Comparison of ENCODE assay signal across 1 cellular context in the genomic region with DNA sequence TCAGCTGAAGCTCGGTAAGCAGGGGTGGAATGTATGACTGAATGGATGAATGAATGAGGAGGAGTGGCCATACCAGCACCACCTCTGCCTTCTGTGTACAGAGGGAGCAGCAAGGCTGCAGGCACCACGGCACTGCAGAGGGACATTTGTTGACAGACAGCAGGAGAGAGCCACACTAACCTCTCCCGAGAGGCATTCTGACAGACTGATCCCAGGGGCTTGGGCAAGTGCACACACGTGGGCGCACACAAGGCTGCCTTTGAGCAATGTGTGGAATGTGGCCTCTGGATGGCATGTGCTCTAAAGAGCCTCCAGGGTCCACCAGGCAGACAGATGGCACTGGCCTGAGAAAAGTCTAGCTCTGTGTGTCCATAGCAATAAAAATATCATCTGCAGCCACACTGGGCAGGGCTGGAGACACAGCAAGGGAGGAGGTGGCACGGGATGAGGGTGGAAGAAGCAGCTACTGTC.
TF ChIP-seq lines count a peak whose summit lies in the region.

No MANE protein-coding gene starts in this region.

TF ChIP-seq in HepG2, 621 proteins besides CTCF, POLR2A, EP300 and RAD21 (continued from another document and continues in another):
- TF ChIP-seq CSRNP2 (CRISPR knock-in tag; conservative IDR thresholded peaks at IDR 0.05; ENCODE audit: low read depth): no peak
- TF ChIP-seq MLX (CRISPR knock-in tag; IDR thresholded peaks at IDR 0.05): no peak
- TF ChIP-seq NBN (conservative IDR thresholded peaks at IDR 0.05): no peak
- TF ChIP-seq PHB2 (IDR thresholded peaks at IDR 0.05; ENCODE audit: partially characterized antibody): no peak
- TF ChIP-seq RXRB (CRISPR knock-in tag; IDR thresholded peaks at IDR 0.05; ENCODE audit: borderline replicate concordance): no peak
- no peak for TF ChIP-seq ZNF225 (CRISPR knock-in tag; IDR thresholded peaks at IDR 0.05)
- no peak for TF ChIP-seq ZNF468 (CRISPR knock-in tag; IDR thresholded peaks at IDR 0.05)
- no peak for TF ChIP-seq RFX1 (IDR thresholded peaks at IDR 0.05)
- no peak for TF ChIP-seq ZNF616 (CRISPR knock-in tag; IDR thresholded peaks at IDR 0.05; ENCODE audit: low read depth)
- no peak for TF ChIP-seq KLF9 (CRISPR knock-in tag; IDR thresholded peaks at IDR 0.05; ENCODE audit: low read depth)
- TF ChIP-seq SAP130 (CRISPR knock-in tag; IDR thresholded peaks at IDR 0.05; ENCODE audit: low read depth): peak; percentile 83
- no peak for TF ChIP-seq EED (CRISPR knock-in tag; IDR thresholded peaks at IDR 0.05)
- TF ChIP-seq YEATS2 (CRISPR knock-in tag; IDR thresholded peaks at IDR 0.05; ENCODE audit: borderline replicate concordance): no peak
- no peak for TF ChIP-seq THRA (CRISPR knock-in tag; IDR thresholded peaks at IDR 0.05; ENCODE audit: borderline replicate concordance)
- no peak for TF ChIP-seq ZNF274 (CRISPR knock-in tag; IDR thresholded peaks at IDR 0.05)
- TF ChIP-seq, protein P1, sequence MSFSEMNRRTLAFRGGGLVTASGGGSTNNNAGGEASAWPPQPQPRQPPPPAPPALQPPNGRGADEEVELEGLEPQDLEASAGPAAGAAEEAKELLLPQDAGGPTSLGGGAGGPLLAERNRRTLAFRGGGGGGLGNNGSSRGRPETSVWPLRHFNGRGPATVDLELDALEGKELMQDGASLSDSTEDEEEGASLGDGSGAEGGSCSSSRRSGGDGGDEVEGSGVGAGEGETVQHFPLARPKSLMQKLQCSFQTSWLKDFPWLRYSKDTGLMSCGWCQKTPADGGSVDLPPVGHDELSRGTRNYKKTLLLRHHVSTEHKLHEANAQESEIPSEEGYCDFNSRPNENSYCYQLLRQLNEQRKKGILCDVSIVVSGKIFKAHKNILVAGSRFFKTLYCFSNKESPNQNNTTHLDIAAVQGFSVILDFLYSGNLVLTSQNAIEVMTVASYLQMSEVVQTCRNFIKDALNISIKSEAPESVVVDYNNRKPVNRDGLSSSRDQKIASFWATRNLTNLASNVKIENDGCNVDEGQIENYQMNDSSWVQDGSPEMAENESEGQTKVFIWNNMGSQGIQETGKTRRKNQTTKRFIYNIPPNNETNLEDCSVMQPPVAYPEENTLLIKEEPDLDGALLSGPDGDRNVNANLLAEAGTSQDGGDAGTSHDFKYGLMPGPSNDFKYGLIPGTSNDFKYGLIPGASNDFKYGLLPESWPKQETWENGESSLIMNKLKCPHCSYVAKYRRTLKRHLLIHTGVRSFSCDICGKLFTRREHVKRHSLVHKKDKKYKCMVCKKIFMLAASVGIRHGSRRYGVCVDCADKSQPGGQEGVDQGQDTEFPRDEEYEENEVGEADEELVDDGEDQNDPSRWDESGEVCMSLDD (CRISPR knock-in tag; IDR thresholded peaks at IDR 0.05; ENCODE audit: borderline replicate concordance): no peak
- no peak for TF ChIP-seq ZFP36L1 (CRISPR knock-in tag; IDR thresholded peaks at IDR 0.05)
- TF ChIP-seq ZNF678 (CRISPR knock-in tag; IDR thresholded peaks at IDR 0.05): no peak
- no peak for TF ChIP-seq KDM6A (CRISPR knock-in tag; IDR thresholded peaks at IDR 0.05; ENCODE audit: low read depth)
- TF ChIP-seq BRD4 (CRISPR knock-in tag; IDR thresholded peaks at IDR 0.05): no peak
- no peak for TF ChIP-seq SYNCRIP (IDR thresholded peaks at IDR 0.05; ENCODE audit: insufficient read depth, low read depth, low read length)
- no peak for TF ChIP-seq ZNF34 (CRISPR knock-in tag; IDR thresholded peaks at IDR 0.05; ENCODE audit: borderline replicate concordance)
- no peak for TF ChIP-seq POLR2AphosphoS2 (IDR thresholded peaks at IDR 0.05; ENCODE audit: low read depth, low read length)
- TF ChIP-seq, protein P2, sequence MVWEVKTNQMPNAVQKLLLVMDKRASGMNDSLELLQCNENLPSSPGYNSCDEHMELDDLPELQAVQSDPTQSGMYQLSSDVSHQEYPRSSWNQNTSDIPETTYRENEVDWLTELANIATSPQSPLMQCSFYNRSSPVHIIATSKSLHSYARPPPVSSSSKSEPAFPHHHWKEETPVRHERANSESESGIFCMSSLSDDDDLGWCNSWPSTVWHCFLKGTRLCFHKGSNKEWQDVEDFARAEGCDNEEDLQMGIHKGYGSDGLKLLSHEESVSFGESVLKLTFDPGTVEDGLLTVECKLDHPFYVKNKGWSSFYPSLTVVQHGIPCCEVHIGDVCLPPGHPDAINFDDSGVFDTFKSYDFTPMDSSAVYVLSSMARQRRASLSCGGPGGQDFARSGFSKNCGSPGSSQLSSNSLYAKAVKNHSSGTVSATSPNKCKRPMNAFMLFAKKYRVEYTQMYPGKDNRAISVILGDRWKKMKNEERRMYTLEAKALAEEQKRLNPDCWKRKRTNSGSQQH (CRISPR knock-in tag; IDR thresholded peaks at IDR 0.05; ENCODE audit: low read depth): 0 out of 2 replicates have a peak, but pooled peaks have one; percentile 44
- TF ChIP-seq SMAD9 (CRISPR knock-in tag; IDR thresholded peaks at IDR 0.05): no peak
- TF ChIP-seq RELA (CRISPR knock-in tag; IDR thresholded peaks at IDR 0.05): no peak
- no peak for TF ChIP-seq ATF7-NPFF (CRISPR knock-in tag; IDR thresholded peaks at IDR 0.05; ENCODE audit: low read depth)
- TF ChIP-seq ZNF7 (CRISPR knock-in tag; IDR thresholded peaks at IDR 0.05): no peak
- 0 out of 2 replicates have a peak, but pooled peaks have one; percentile 7 for TF ChIP-seq HMG20B (CRISPR knock-in tag; conservative IDR thresholded peaks at IDR 0.05)
- TF ChIP-seq NFYB (CRISPR knock-in tag; IDR thresholded peaks at IDR 0.05): no peak
- 0 out of 2 replicates have a peak, but pooled peaks have one; percentile 22 for TF ChIP-seq PHF21A (CRISPR knock-in tag; IDR thresholded peaks at IDR 0.05)
- TF ChIP-seq REPIN1 (CRISPR knock-in tag; IDR thresholded peaks at IDR 0.05; ENCODE audit: borderline replicate concordance, low read depth): no peak
- TF ChIP-seq, protein P3, sequence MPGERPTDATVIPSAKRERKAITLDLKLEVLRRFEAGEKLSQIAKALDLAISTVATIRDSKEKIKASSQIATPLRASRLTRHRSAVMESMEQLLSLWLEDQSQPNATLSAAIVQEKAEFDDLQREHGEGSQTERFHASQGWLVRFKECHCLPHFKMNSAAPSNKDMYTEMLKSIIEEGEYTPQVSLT (CRISPR knock-in tag; IDR thresholded peaks at IDR 0.05; ENCODE audit: borderline replicate concordance, low read depth): no peak
- TF ChIP-seq ZNF672 (CRISPR knock-in tag; IDR thresholded peaks at IDR 0.05): no peak
- no peak for TF ChIP-seq SMARCE1 (IDR thresholded peaks at IDR 0.05; ENCODE audit: borderline replicate concordance)
- TF ChIP-seq MED8 (CRISPR knock-in tag; IDR thresholded peaks at IDR 0.05; ENCODE audit: insufficient replicate concordance): no peak
- TF ChIP-seq DNMT3B (CRISPR knock-in tag; conservative IDR thresholded peaks at IDR 0.05): no peak
- no peak for TF ChIP-seq ZMYM4 (CRISPR knock-in tag; IDR thresholded peaks at IDR 0.05)
- no peak for TF ChIP-seq ZNF746 (CRISPR knock-in tag; IDR thresholded peaks at IDR 0.05)
- TF ChIP-seq FOSL2 (CRISPR knock-in tag; IDR thresholded peaks at IDR 0.05): peak; percentile 24; the same call in 1 of the 2 replicates
- TF ChIP-seq MTF1 (CRISPR knock-in tag; IDR thresholded peaks at IDR 0.05): no peak
- TF ChIP-seq, protein P4, sequence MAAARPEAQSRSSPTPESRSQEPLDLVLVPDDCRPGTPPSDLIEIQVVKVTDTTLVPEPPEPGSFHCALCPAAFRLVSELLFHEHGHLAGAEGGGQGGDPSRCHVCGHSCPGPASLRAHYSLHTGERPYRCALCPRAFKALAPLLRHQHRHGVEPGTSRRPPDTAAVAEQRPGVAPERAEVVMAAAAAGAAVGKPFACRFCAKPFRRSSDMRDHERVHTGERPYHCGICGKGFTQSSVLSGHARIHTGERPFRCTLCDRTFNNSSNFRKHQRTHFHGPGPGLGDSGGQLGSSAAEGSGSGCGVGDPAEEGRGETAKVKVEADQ (CRISPR knock-in tag; IDR thresholded peaks at IDR 0.05; ENCODE audit: borderline replicate concordance): no peak
- TF ChIP-seq ZNF354B (CRISPR knock-in tag; IDR thresholded peaks at IDR 0.05): no peak
- peak; percentile 62; the same call in 1 of the 2 replicates for TF ChIP-seq GATAD2A (CRISPR knock-in tag; IDR thresholded peaks at IDR 0.05)
- no peak for TF ChIP-seq MED13 (CRISPR knock-in tag; IDR thresholded peaks at IDR 0.05)
- TF ChIP-seq, protein P5, sequence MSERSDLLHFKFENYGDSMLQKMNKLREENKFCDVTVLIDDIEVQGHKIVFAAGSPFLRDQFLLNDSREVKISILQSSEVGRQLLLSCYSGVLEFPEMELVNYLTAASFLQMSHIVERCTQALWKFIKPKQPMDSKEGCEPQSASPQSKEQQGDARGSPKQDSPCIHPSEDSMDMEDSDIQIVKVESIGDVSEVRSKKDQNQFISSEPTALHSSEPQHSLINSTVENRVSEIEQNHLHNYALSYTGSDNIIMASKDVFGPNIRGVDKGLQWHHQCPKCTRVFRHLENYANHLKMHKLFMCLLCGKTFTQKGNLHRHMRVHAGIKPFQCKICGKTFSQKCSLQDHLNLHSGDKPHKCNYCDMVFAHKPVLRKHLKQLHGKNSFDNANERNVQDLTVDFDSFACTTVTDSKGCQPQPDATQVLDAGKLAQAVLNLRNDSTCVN (CRISPR knock-in tag; IDR thresholded peaks at IDR 0.05; ENCODE audit: borderline replicate concordance): no peak
- no peak for TF ChIP-seq TBL1XR1 (IDR thresholded peaks at IDR 0.05; ENCODE audit: borderline replicate concordance, low read length, partially characterized antibody)
- TF ChIP-seq MEF2D (CRISPR knock-in tag; IDR thresholded peaks at IDR 0.05): no peak
- TF ChIP-seq PBX2 (CRISPR knock-in tag; IDR thresholded peaks at IDR 0.05): peak; percentile 76
- no peak for TF ChIP-seq MIER2 (CRISPR knock-in tag; IDR thresholded peaks at IDR 0.05)
- no peak for TF ChIP-seq ZNF589 (CRISPR knock-in tag; conservative IDR thresholded peaks at IDR 0.05)
- TF ChIP-seq CSRNP1 (CRISPR knock-in tag; IDR thresholded peaks at IDR 0.05): no peak
- no peak for TF ChIP-seq ZNF124 (CRISPR knock-in tag; IDR thresholded peaks at IDR 0.05)
- no peak for TF ChIP-seq PHF20 (CRISPR knock-in tag; IDR thresholded peaks at IDR 0.05)
- no peak for TF ChIP-seq ZNF644 (CRISPR knock-in tag; IDR thresholded peaks at IDR 0.05; ENCODE audit: low read depth)
- TF ChIP-seq CHD4 (IDR thresholded peaks at IDR 0.05; ENCODE audit: borderline replicate concordance, low read length): no peak
- TF ChIP-seq ZBTB20 (CRISPR knock-in tag; IDR thresholded peaks at IDR 0.05; ENCODE audit: borderline replicate concordance, low read depth): no peak
- no peak for TF ChIP-seq ZNF160 (CRISPR knock-in tag; IDR thresholded peaks at IDR 0.05)
- no peak for TF ChIP-seq KDM5B (CRISPR knock-in tag; IDR thresholded peaks at IDR 0.05; ENCODE audit: borderline replicate concordance)
- no peak for TF ChIP-seq RFXAP (CRISPR knock-in tag; IDR thresholded peaks at IDR 0.05; ENCODE audit: borderline replicate concordance)
- no peak for TF ChIP-seq MBNL3 (CRISPR knock-in tag; conservative IDR thresholded peaks at IDR 0.05)
- TF ChIP-seq NRL (CRISPR knock-in tag; IDR thresholded peaks at IDR 0.05; ENCODE audit: borderline replicate concordance): no peak
- no peak for TF ChIP-seq ZNF260 (CRISPR knock-in tag; IDR thresholded peaks at IDR 0.05; ENCODE audit: borderline replicate concordance, low read depth)
- TF ChIP-seq SP5 (CRISPR knock-in tag; IDR thresholded peaks at IDR 0.05; ENCODE audit: borderline replicate concordance, low read depth): 0 out of 2 replicates have a peak, but pooled peaks have one; percentile 39
- TF ChIP-seq IRX3 (CRISPR knock-in tag; IDR thresholded peaks at IDR 0.05; ENCODE audit: borderline replicate concordance, low read depth): no peak
- TF ChIP-seq ZNF343 (CRISPR knock-in tag; IDR thresholded peaks at IDR 0.05): no peak
